ENCODE assay signal across 8 cellular contexts in genomic region chr11:82927264-82927880, GRCh38. TPM values are rescaled to one million over a fixed set of nuclear protein-coding genes. Genes with fewer than 3 reads are reported as not detected.
DNase-seq lines count a peak whose midpoint lies in the region; ATAC-seq and TF ChIP-seq lines count a peak whose summit lies in the region.

No MANE protein-coding gene starts in this region.

- ATAC-seq in GM18502 (IDR thresholded peaks at IDR 0.05; ENCODE audit: poor library complexity, unreplicated experiment): peak; percentile 77
- peak; percentile 56 for ATAC-seq in HG02884 (IDR thresholded peaks at IDR 0.05; ENCODE audit: unreplicated experiment)

- H3K4me3 ChIP-seq in foreskin fibroblast (ENCODE audit: low read depth in 1 of 2, low read length in 2 of 2): no peak overlapping the region
- no peak overlapping the region for H3K4me3 ChIP-seq in lower leg skin (ENCODE audit: low read depth, poor library complexity, severe bottlenecking)

- H3K27ac ChIP-seq in VCaP: no peak overlapping the region

- intact Hi-C loops in lower leg skin (cut with DNase I; ENCODE audit: low total_unique reads): no loop called here

- DNase-seq in CMK (ENCODE audit: low read depth): peak; percentile 35
- peak; percentile 10 for DNase-seq in NCI-H2029 (lab: John Stamatoyannopoulos, UW)
- peak; percentile 31 to 77 for DNase-seq in foreskin fibroblast
- DNase-seq in retina: peak; percentile 6
- no peak for DNase-seq in lower leg skin (ENCODE audit: low spot score in 2 of 2)

- no peak for TF ChIP-seq POLR2A in lower leg skin (IDR thresholded peaks at IDR 0.05)

- TF ChIP-seq CTCF in VCaP (conservative IDR thresholded peaks at IDR 0.05): peak; percentile 92
- TF ChIP-seq CTCF in foreskin fibroblast (IDR thresholded peaks at IDR 0.05; ENCODE audit: low read depth, low read length): peak; percentile 70
- peak in 1 of 3 donors; percentile 18 for TF ChIP-seq CTCF in lower leg skin (IDR thresholded peaks at IDR 0.05)

RNA-seq across cellular contexts. Expression of gene DDIAS, which starts 25.8 kb away (rescaled TPM):
- 1 to 10 TPM in 3 of 4 donors, under 1 TPM in 1; 0.91 to 2.4 (median 1.4) TPM for total RNA-seq in lower leg skin

RNA-seq across cellular contexts. Expression of gene PRCP, which starts 27.1 kb away (rescaled TPM):
- 10 to 100 TPM; 31.5 to 56.8 (median 53.8) TPM for total RNA-seq in lower leg skin

Comparison
In these comparisons a context has a peak if more than half of its experiments do, and no peak if none do; other contexts are left out.
1. DNase-seq: peak in CMK (single experiment), NCI-H2029 (single experiment), foreskin fibroblast (2 of 2) and retina (single experiment); none in lower leg skin (0 of 2).